Comparison of ENCODE assay signal across 8 cellular contexts in genomic region chr9:97710356-97711222, GRCh38. TPM values are rescaled to one million over a fixed set of nuclear protein-coding genes. Genes with fewer than 3 reads are reported as not detected.
DNase-seq lines count a peak whose midpoint lies in the region; ATAC-seq and TF ChIP-seq lines count a peak whose summit lies in the region.

No MANE protein-coding gene starts in this region.

- intact Hi-C loops in left lung (cut with DNase I): loop anchor here in 1 of 2 donors (5.0 kb wide), 1 partner anchor 192 kb away; no protein-coding TSS in a partner anchor

- no peak overlapping the region for H3K4me3 ChIP-seq in GM06990 (replicated peaks; ENCODE audit: low read depth, low read length)
- H3K4me3 ChIP-seq in WERI-Rb-1 (ENCODE audit: low read depth, low read length): no peak overlapping the region
- H3K4me3 ChIP-seq in coronary artery: no peak overlapping the region
- H3K4me3 ChIP-seq in left lung: no peak overlapping the region

- H3K36me3 ChIP-seq in GM06990 (ENCODE audit: control insufficient read depth, insufficient read depth, low read length): no peaks in the 10 kb centered on the region
- H3K36me3 ChIP-seq in WERI-Rb-1: no peaks in the 10 kb centered on the region
- no peaks in the 10 kb centered on the region for H3K36me3 ChIP-seq in left lung

- no peaks in the 10 kb centered on the region for H3K4me1 ChIP-seq in left lung

- H3K27ac ChIP-seq in WERI-Rb-1: no peak overlapping the region
- H3K27ac ChIP-seq in coronary artery: no peak overlapping the region
- no peak overlapping the region for H3K27ac ChIP-seq in left lung

- H3K9me3 ChIP-seq in WERI-Rb-1 (ENCODE audit: severe bottlenecking) (no peaks in the 10 kb centered on the region), left lung (no peaks in the 10 kb centered on the region)

- H3K27ac Mint-ChIP-seq in stimulated activated effector memory CD8-positive, alpha-beta T cell treated with anti-CD3 and anti-CD28 coated beads, Interleukin-12 subunit alpha, Interleukin-12 subunit beta, amount 100 ng/mL, for 72 hours: peak overlapping the region; percentile 20

- ATAC-seq in HG02840 (IDR thresholded peaks at IDR 0.05; ENCODE audit: low FRiP score, unreplicated experiment) (peak; percentile 73), left lung (peak; percentile 97)
- ATAC-seq in stimulated activated effector memory CD8-positive, alpha-beta T cell treated with anti-CD3 and anti-CD28 coated beads, Interleukin-12 subunit alpha, Interleukin-12 subunit beta, amount 100 ng/mL, for 72 hours: peak; percentile 90

- H3K4me1 Mint-ChIP-seq in stimulated activated effector memory CD8-positive, alpha-beta T cell treated with anti-CD3 and anti-CD28 coated beads, Interleukin-12 subunit alpha, Interleukin-12 subunit beta, amount 100 ng/mL, for 72 hours: peaks cover 29% of the 10 kb centered on the region

- H3K4me3 Mint-ChIP-seq in stimulated activated effector memory CD8-positive, alpha-beta T cell treated with anti-CD3 and anti-CD28 coated beads, Interleukin-12 subunit alpha, Interleukin-12 subunit beta, amount 100 ng/mL, for 72 hours: no peak overlapping the region

- H3K27me3 ChIP-seq in GM06990 (replicated peaks; ENCODE audit: control insufficient read depth, insufficient read depth, low read length) (peaks cover 1% of the 10 kb centered on the region; the same call in 1 of the 2 replicates), WERI-Rb-1 (ENCODE audit: insufficient read depth, low read depth, severe bottlenecking) (no peaks in the 10 kb centered on the region), left lung (peaks cover 6 to 31% of the 10 kb centered on the region in 2 donors)

- no peaks in the 10 kb centered on the region for H3K9me3 Mint-ChIP-seq in stimulated activated effector memory CD8-positive, alpha-beta T cell treated with anti-CD3 and anti-CD28 coated beads, Interleukin-12 subunit alpha, Interleukin-12 subunit beta, amount 100 ng/mL, for 72 hours

- no peak for DNase-seq in GM06990 (ENCODE audit: extremely low read depth, insufficient read length)
- peak; percentile 67 for DNase-seq in NCI-H2196 (lab: John Stamatoyannopoulos, UW; ENCODE audit: unreplicated experiment)
- peak; percentile 56 for DNase-seq in WERI-Rb-1
- no peak for DNase-seq in coronary artery (ENCODE audit: low spot score)
- DNase-seq in left lung: no peak
- DNase-seq in stimulated activated effector memory CD8-positive, alpha-beta T cell treated with anti-CD3 and anti-CD28 coated beads, Interleukin-12 subunit alpha, Interleukin-12 subunit beta, amount 100 ng/mL, for 72 hours (ENCODE audit: low spot score in 2 of 2): peak; percentile 21 to 61
- no peak for DNase-seq in GOT3 (lab: John Stamatoyannopoulos, UW)

- TF ChIP-seq CTCF in GM06990 (IDR thresholded peaks at IDR 0.05; ENCODE audit: insufficient read depth, low read length, poor library complexity, severe bottlenecking) (peak; percentile 75), WERI-Rb-1 (IDR thresholded peaks at IDR 0.05; ENCODE audit: low read depth, low read length) (peak; percentile 80), coronary artery (IDR thresholded peaks at IDR 0.05) (peak; percentile 83), left lung (IDR thresholded peaks at IDR 0.05) (peak; percentile 76 to 93)

- no peaks in the 10 kb centered on the region for H3K36me3 Mint-ChIP-seq in stimulated activated effector memory CD8-positive, alpha-beta T cell treated with anti-CD3 and anti-CD28 coated beads, Interleukin-12 subunit alpha, Interleukin-12 subunit beta, amount 100 ng/mL, for 72 hours

RNA-seq across cellular contexts. Expression of gene XPA, which starts 13.4 kb away (rescaled TPM):
- 10 to 100 TPM in 1 of 2 donors, 1 to 10 TPM in 1; 9.2 to 10.3 TPM for total RNA-seq in left lung

Comparison
In these comparisons a context has a peak if more than half of its experiments do, and no peak if none do; other contexts are left out.
1. DNase-seq: peak in NCI-H2196 (single experiment), WERI-Rb-1 (single experiment) and stimulated activated effector memory CD8-positive, alpha-beta T cell treated with anti-CD3 and anti-CD28 coated beads, Interleukin-12 subunit alpha, Interleukin-12 subunit beta, amount 100 ng/mL, for 72 hours (2 of 2); none in GM06990 (single experiment), coronary artery (single experiment), left lung (0 of 2) and GOT3 (single experiment).
2. Peak in every context shown above with its lines, with median percentiles within 50 percentile points of each other: CTCF ChIP-seq and ATAC-seq.